In genomic region chr4:1510931-1511330, GRCh38 we compare ENCODE assay signal across 14 cellular contexts.
"Had no signal": no experiment of that assay in that cellular context is flagged by ENCODE, and none has a peak within 500 bp of the region (broad histone marks: within the 10 kb centered on the region; RNA-seq: fewer than 3 reads in every experiment).

No MANE protein-coding gene starts in this region.

- H3K9me3 Mint-ChIP-seq: activated CD4-positive, alpha-beta T cell treated with anti-CD3 and anti-CD28 coated beads, Interleukin-2, amount 10 ng/mL, durations not matched to agents 24 days and 14 days; activated naive CD8-positive, alpha-beta T cell treated with anti-CD3 and anti-CD28 coated beads, Interleukin-2, amount 50 U/mL, for 24 hours; activated T-helper 2 cell treated with anti-CD3 and anti-CD28 coated beads, Interferon-gamma antibody, Interleukin-2, Interleukin-4, amounts not matched to agents 10 μg/mL and 5 μg/mL and 100 μg/mL, durations not matched to agents 14 hours and 24 hours and 36 hours; dendritic cell treated with granulocyte-macrophage colony-stimulating factor and Interleukin-4, amounts not matched to agents 40 ng/mL and 50 ng/mL, for 4 days; immature natural killer cell had no signal

- H3K9ac ChIP-seq: parathyroid adenoma had no signal

- H3K27ac ChIP-seq: body of pancreas, cardiac muscle cell, foreskin keratinocyte, parathyroid adenoma, sigmoid colon, VCaP had no signal

- H3K4me2 ChIP-seq: smooth muscle cell had no signal

- H3K36me3 Mint-ChIP-seq: stimulated activated naive B cell treated with anti-CD40 and anti-IgM and Interleukin-4, amounts not matched to agents 10 μg/mL and 1 μg/mL and 100 μg/mL, for 72 hours had no signal

- H3K4me1 Mint-ChIP-seq: activated CD4-positive, alpha-beta T cell treated with anti-CD3 and anti-CD28 coated beads, Interleukin-2, amount 10 ng/mL, durations not matched to agents 24 days and 14 days; activated naive CD8-positive, alpha-beta T cell treated with anti-CD3 and anti-CD28 coated beads, Interleukin-2, amount 50 U/mL, for 24 hours; immature natural killer cell; stimulated activated naive B cell treated with anti-CD40 and anti-IgM and Interleukin-4, amounts not matched to agents 10 μg/mL and 1 μg/mL and 100 μg/mL, for 72 hours had no signal

- H3K4me3 Mint-ChIP-seq: activated CD4-positive, alpha-beta T cell treated with anti-CD3 and anti-CD28 coated beads, Interleukin-2, amount 10 ng/mL, durations not matched to agents 24 days and 14 days; activated T-cell treated with anti-CD3 and anti-CD28 coated beads, Interleukin-2, amount 50 U/mL, for 24 hours; dendritic cell treated with granulocyte-macrophage colony-stimulating factor and Interleukin-4, amounts not matched to agents 40 ng/mL and 50 ng/mL, for 4 days; stimulated activated naive B cell treated with anti-CD40 and anti-IgM and Interleukin-4, amounts not matched to agents 10 μg/mL and 1 μg/mL and 100 μg/mL, for 72 hours had no signal

- H3K4me3 ChIP-seq: body of pancreas, cardiac muscle cell, sigmoid colon, smooth muscle cell had no signal

- H2AFZ ChIP-seq: parathyroid adenoma had no signal

- H3K4me1 ChIP-seq: foreskin keratinocyte, parathyroid adenoma had no signal

- H3K36me3 ChIP-seq: cardiac muscle cell, sigmoid colon had no signal

- ATAC-seq: body of pancreas had no signal

- DNase-seq: activated CD4-positive, alpha-beta T cell treated with anti-CD3 and anti-CD28 coated beads, Interleukin-2, amount 10 ng/mL, durations not matched to agents 24 days and 14 days; activated T-cell treated with anti-CD3 and anti-CD28 coated beads, Interleukin-2, amount 50 U/mL, for 24 hours; foreskin keratinocyte; sigmoid colon; stimulated activated naive B cell treated with anti-CD40 and anti-IgM and Interleukin-4, amounts not matched to agents 10 μg/mL and 1 μg/mL and 100 μg/mL, for 72 hours had no signal

- H3K27ac Mint-ChIP-seq: activated CD4-positive, alpha-beta T cell treated with anti-CD3 and anti-CD28 coated beads, Interleukin-2, amount 10 ng/mL, durations not matched to agents 24 days and 14 days; activated T-cell treated with anti-CD3 and anti-CD28 coated beads, Interleukin-2, amount 50 U/mL, for 24 hours; activated T-helper 2 cell treated with anti-CD3 and anti-CD28 coated beads, Interferon-gamma antibody, Interleukin-2, Interleukin-4, amounts not matched to agents 10 μg/mL and 5 μg/mL and 100 μg/mL, durations not matched to agents 14 hours and 24 hours and 36 hours; dendritic cell treated with granulocyte-macrophage colony-stimulating factor and Interleukin-4, amounts not matched to agents 40 ng/mL and 50 ng/mL, for 4 days; immature natural killer cell; stimulated activated naive B cell treated with anti-CD40 and anti-IgM and Interleukin-4, amounts not matched to agents 10 μg/mL and 1 μg/mL and 100 μg/mL, for 72 hours had no signal

- H3K79me2 ChIP-seq: parathyroid adenoma had no signal

- H3K9me3 ChIP-seq: body of pancreas, sigmoid colon had no signal

- H3K27me3 Mint-ChIP-seq: activated CD4-positive, alpha-beta T cell treated with anti-CD3 and anti-CD28 coated beads, Interleukin-2, amount 10 ng/mL, durations not matched to agents 24 days and 14 days had no signal
